ENCODE assay signal across 22 cellular contexts in genomic region chr10:7577206-7577978, GRCh38.
"Had no signal": no experiment of that assay in that cellular context is flagged by ENCODE, and none has a peak within 500 bp of the region (broad histone marks: within the 10 kb centered on the region; RNA-seq: fewer than 3 reads in every experiment).

No MANE protein-coding gene starts in this region.

- H3K27ac ChIP-seq: cardiac muscle cell, colonic mucosa, dorsolateral prefrontal cortex, left ventricle myocardium inferior, neutrophil, uterus had no signal

- H3K4me1 ChIP-seq: colonic mucosa, left ventricle myocardium inferior, uterus had no signal

- H3K4me3 ChIP-seq: cardiac muscle cell, colonic mucosa, dorsolateral prefrontal cortex, left ventricle myocardium inferior, mucosa of descending colon, sigmoid colon, uterus had no signal

- DNase-seq: activated CD4-positive, alpha-beta T cell treated with anti-CD3 and anti-CD28 coated beads for 1 hour; activated CD4-positive, alpha-beta T cell treated with anti-CD3 and anti-CD28 coated beads, Interleukin-2, amount 50 U/mL, for 1 hour; activated CD8-positive, alpha-beta T cell treated with anti-CD3 and anti-CD28 coated beads for 36 hours; activated T-cell treated with anti-CD3 and anti-CD28 coated beads, Interleukin-2, amount 50 U/mL, for 48 hours; anterior cingulate cortex; cerebellar nuclear complex; colonic mucosa; dorsolateral prefrontal cortex; foreskin melanocyte; left ventricle myocardium inferior; mucosa of descending colon; sigmoid colon; small intestine; stimulated activated CD4-positive, alpha-beta T cell treated with anti-CD3 and anti-CD28 coated beads, Interleukin-1b, Interleukin-23, amount 100 ng/mL, for 48 hours; stimulated activated CD4-positive, alpha-beta T cell treated with anti-CD3 and anti-CD28 coated beads, Interleukin-4, amount 100 ng/mL, for 4 hours; stimulated activated CD8-positive, alpha-beta memory T cell treated with anti-CD3 and anti-CD28 coated beads, Interleukin-4, amount 100 ng/mL, for 48 hours; stimulated activated naive CD8-positive, alpha-beta T cell treated with anti-CD3 and anti-CD28 coated beads, Interleukin-15, amount 100 ng/mL, for 72 hours; substantia nigra; T-helper 2 cell; uterus had no signal

- H3K36me3 ChIP-seq: cardiac muscle cell, colonic mucosa, neutrophil, uterus had no signal

- H3K9me3 ChIP-seq: colonic mucosa, left ventricle myocardium inferior, mucosa of descending colon, neutrophil, sigmoid colon, uterus had no signal

- H3K27me3 ChIP-seq: cardiac muscle cell, colonic mucosa, neutrophil, sigmoid colon, uterus had no signal
